In the genomic region with DNA sequence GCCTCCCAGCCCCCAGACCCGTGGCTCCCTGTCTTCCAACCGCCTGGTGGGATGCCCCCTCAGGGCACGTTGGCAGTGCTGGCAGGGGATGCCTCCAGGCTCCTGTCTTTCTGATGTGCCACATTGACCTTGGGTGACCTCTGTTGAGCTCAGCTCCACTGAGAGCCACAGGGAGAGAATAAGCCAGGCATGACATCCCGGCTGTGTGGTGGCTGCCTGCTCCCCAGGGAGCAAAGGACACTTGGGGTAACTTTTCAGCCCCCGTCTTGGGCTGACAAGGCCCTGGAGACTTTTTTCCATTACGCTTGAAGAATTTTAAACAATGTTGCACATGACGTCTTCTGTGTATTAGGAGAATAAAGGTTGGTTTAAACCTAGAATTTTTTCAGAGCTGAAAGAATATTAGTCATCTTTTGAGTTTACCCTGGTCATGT, we compare ENCODE assay signal across 1 cellular context.
TF ChIP-seq lines count a peak whose summit lies in the region.

No MANE protein-coding gene starts in this region.

TF ChIP-seq in GM12878, 131 proteins besides CTCF, POLR2A, EP300 and RAD21 (continued from another document):
- TF ChIP-seq SUZ12 (IDR thresholded peaks at IDR 0.05; ENCODE audit: unreplicated experiment) (no peak), ZNF384 (IDR thresholded peaks at IDR 0.05; ENCODE audit: borderline replicate concordance, low read depth, low read length) (no peak), RBBP5 (conservative IDR thresholded peaks at IDR 0.05) (no peak), BMI1 (IDR thresholded peaks at IDR 0.05; ENCODE audit: borderline replicate concordance) (no peak), RCOR1 (conservative IDR thresholded peaks at IDR 0.05; ENCODE audit: low read depth, low read length) (no peak), SMAD1 (IDR thresholded peaks at IDR 0.05; ENCODE audit: low read depth, partially characterized antibody) (no peak), GATAD2B (conservative IDR thresholded peaks at IDR 0.05; ENCODE audit: low read depth) (no peak), MYC (IDR thresholded peaks at IDR 0.05; ENCODE audit: insufficient read depth, insufficient read length, insufficient replicate concordance, low read length, severe bottlenecking) (no peak)
